ENCODE assay signal across 10 cellular contexts in the genomic region with DNA sequence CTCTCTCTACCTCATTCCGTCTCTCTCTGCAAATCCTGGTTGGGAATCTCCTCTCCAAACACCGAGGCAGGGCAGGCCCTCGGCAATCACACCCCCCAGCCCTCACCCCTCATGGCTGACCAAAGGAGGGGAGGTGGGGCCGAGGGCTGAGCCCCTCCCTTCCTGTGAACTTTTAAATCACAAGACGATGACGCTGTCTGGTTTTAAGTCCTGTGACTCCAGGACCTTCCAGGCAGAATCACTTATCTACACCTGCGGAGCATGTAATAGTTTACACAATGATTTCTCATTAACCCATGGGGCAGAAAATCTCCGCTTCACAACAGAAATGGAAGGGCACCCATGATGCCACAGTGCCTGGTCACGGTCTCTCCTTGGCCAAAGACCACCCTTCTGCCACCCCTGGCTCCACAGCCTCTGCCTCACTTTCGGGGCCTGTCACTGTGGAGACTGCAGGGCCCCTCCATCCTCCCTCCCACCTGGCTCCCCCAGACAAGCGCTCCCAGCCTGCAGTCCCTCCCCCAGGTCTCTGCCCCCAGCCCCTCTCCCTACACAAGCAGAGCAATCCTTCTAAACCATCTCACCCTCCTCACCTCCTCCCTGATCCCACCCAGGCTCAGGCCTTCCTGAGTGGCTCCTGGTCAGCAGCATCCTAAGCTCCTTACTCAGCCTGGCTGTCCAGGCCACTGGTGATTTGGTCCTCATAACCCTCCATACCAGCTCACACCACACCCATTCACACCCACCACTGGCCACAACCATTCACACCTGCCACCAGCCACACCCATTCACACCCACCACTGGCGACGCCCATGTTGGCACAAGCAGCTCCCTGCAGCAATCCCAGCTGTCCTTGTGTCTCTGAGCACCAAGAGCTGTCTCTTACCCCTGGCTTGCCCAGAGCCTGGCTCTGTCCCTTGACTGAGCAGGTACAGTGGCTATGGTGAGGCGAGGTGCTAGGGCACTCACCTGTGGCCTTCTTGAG. TPM values are rescaled to one million over a fixed set of nuclear protein-coding genes. Genes with fewer than 3 reads are reported as not detected.
DNase-seq lines count a peak whose midpoint lies in the region; ATAC-seq and TF ChIP-seq lines count a peak whose summit lies in the region.
"Had no signal": no experiment of that assay in that cellular context is flagged by ENCODE, and none has a peak within 500 bp of the region (broad histone marks: within the 10 kb centered on the region; RNA-seq: fewer than 3 reads in every experiment).

No MANE protein-coding gene starts in this region.

- H3K27ac Mint-ChIP-seq in osteocyte (ENCODE audit: unreplicated experiment): peak overlapping the region; percentile 37

- ATAC-seq in GM21515 (IDR thresholded peaks at IDR 0.05; ENCODE audit: unreplicated experiment): no peak

- no peaks in the 10 kb centered on the region for H3K4me1 Mint-ChIP-seq in osteocyte (ENCODE audit: unreplicated experiment)

- peaks cover 29% of the 10 kb centered on the region for H3K36me3 Mint-ChIP-seq in osteocyte (ENCODE audit: unreplicated experiment)

- intact Hi-C loops in prostate gland (cut with DNase I): no loop called here

- H3K4me2 ChIP-seq in hepatocyte: no peak overlapping the region

- peaks cover 18% of the 10 kb centered on the region for H3K4me1 ChIP-seq in hepatocyte (ENCODE audit: insufficient read depth)
- H3K4me1 ChIP-seq in prostate gland (replicated peaks): peaks cover 7% of the 10 kb centered on the region

- 64% methylated on average over 12 of the region's 14 CpGs for WGBS in hepatocyte (ENCODE audit: low lambda C conversion rate, missing lambda C conversion rate)
- 77% methylated on average over 14 of the region's 14 CpGs for WGBS in prostate gland

- H3K27ac ChIP-seq in hepatocyte (peak overlapping the region; percentile 96), prostate gland (no peak overlapping the region)

- no peak overlapping the region for H2AFZ ChIP-seq in hepatocyte

- TF ChIP-seq CTCF in hepatocyte (IDR thresholded peaks at IDR 0.05; ENCODE audit: poor library complexity) (no peak), osteocyte (IDR thresholded peaks at IDR 0.05) (no peak), prostate gland (IDR thresholded peaks at IDR 0.05) (no peak)

- no peaks in the 10 kb centered on the region for H3K36me3 ChIP-seq in hepatocyte (replicated peaks; ENCODE audit: insufficient read depth, low read depth)
- peaks cover 0 to 5% of the 10 kb centered on the region in 2 donors for H3K36me3 ChIP-seq in prostate gland

- DNase-seq in COR-L47 (lab: John Stamatoyannopoulos, UW) (peak; percentile 36), LHCN-M2 (ENCODE audit: low read depth) (peak; percentile 26), hepatocyte (ENCODE audit: low spot score) (peak; percentile 87), osteocyte (ENCODE audit: extremely low spot score, unreplicated experiment) (no peak), prostate gland (ENCODE audit: low spot score) (no peak)
- no peak for DNase-seq in activated T-cell treated with anti-CD3 and anti-CD28 coated beads, Interleukin-2, amount 50 U/mL, for 1 hour
- DNase-seq: activated naive CD4-positive, alpha-beta T cell treated with anti-CD3 and anti-CD28 coated beads for 36 hours; NCI-H1092; T-helper 9 cell had no signal

- no peak overlapping the region for H3K4me3 Mint-ChIP-seq in osteocyte (ENCODE audit: unreplicated experiment)
- H3K4me3 Mint-ChIP-seq: activated naive CD4-positive, alpha-beta T cell treated with anti-CD3 and anti-CD28 coated beads for 36 hours had no signal

- no peaks in the 10 kb centered on the region for H4K20me1 ChIP-seq in hepatocyte (ENCODE audit: insufficient read depth, poor library complexity, severe bottlenecking)

- H3K27me3 Mint-ChIP-seq in osteocyte (ENCODE audit: unreplicated experiment): no peaks in the 10 kb centered on the region

- H3K9me3 ChIP-seq in hepatocyte (ENCODE audit: low read depth) (no peaks in the 10 kb centered on the region), prostate gland (no peaks in the 10 kb centered on the region)

- peaks cover under 1% of the 10 kb centered on the region for H3K79me2 ChIP-seq in hepatocyte

- H3K9me2 ChIP-seq in hepatocyte (replicated peaks; ENCODE audit: insufficient read depth): no peaks in the 10 kb centered on the region

- H3K27me3 ChIP-seq in hepatocyte (no peaks in the 10 kb centered on the region), prostate gland (replicated peaks; ENCODE audit: insufficient read depth) (no peaks in the 10 kb centered on the region)

- H3K4me3 ChIP-seq in hepatocyte: no peak overlapping the region
- H3K4me3 ChIP-seq in prostate gland: no peak overlapping the region

- no peaks in the 10 kb centered on the region for H3K9me3 Mint-ChIP-seq in osteocyte (ENCODE audit: unreplicated experiment)
- H3K9me3 Mint-ChIP-seq: activated naive CD4-positive, alpha-beta T cell treated with anti-CD3 and anti-CD28 coated beads for 36 hours had no signal

- TF ChIP-seq POLR2A in prostate gland (IDR thresholded peaks at IDR 0.05): no peak

RNA-seq across cellular contexts. Expression of a gene that starts 30.7 kb away (rescaled TPM):
- total RNA-seq in LHCN-M2 (2014; rRNA removed) (76.7 and 87.1 TPM in 2 replicates), hepatocyte (89.5 and 99.5 TPM in 2 replicates), osteocyte (59.1 and 61.0 TPM in 2 replicates), prostate gland (100 to 1,000 TPM in 1 of 2 donors, 10 to 100 TPM in 1; 92.9 to 127 TPM)
- 41.8 TPM for polyA plus RNA-seq in LHCN-M2 (2012)
- polyA plus RNA-seq in hepatocyte: 53.7 and 54.7 TPM in 2 replicates

Comparison
In these comparisons a context has a peak if more than half of its experiments do, and no peak if none do; other contexts are left out.
1. DNase-seq: peak in COR-L47 (single experiment), LHCN-M2 (single experiment) and hepatocyte (single experiment); none in osteocyte (single experiment), prostate gland (single experiment) and activated T-cell treated with anti-CD3 and anti-CD28 coated beads, Interleukin-2, amount 50 U/mL, for 1 hour (single experiment).